In the genomic region with DNA sequence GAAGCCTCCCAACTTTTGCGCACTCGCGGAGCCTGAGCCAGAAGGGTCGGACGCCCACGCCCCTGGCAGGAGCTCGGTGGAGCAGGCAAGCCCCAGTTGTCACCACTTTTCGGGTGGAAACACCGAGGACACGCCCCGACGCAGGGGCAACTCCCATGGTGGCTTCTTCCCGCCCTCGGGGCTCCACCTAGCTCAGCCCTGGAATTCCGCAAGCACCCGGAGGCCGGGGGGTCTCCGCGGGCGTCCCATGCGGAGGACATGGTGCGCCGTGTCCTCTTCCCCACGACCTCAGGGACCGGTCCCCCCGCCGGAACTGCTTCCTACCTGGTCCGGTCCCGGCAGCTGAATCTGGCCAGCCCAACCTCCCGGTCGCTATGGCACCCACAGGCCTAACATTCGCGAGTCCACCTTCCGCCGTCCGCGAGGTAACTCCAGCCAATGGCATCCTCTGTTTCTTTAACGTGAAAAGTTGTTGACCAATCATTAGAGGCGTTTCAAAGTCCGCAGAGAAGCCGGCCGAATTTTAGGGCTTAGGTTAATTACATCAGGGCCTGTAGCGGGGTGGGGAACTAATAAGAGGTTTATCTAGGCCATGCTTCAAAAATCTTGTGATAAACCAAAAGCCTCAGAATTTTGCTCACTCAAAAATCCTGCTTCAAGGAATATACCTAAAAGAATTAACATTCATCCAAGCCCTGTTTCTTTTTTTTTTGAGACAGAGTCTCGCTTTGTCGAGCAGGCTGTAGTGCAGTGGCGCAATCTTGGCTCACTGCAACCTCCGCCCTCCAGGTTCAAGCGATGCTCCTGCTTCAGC, we compare ENCODE assay signal across 8 cellular contexts. TPM values are rescaled to one million over a fixed set of nuclear protein-coding genes. Genes with fewer than 3 reads are reported as not detected.
DNase-seq lines count a peak whose midpoint lies in the region; ATAC-seq and TF ChIP-seq lines count a peak whose summit lies in the region.

A gene with protein sequence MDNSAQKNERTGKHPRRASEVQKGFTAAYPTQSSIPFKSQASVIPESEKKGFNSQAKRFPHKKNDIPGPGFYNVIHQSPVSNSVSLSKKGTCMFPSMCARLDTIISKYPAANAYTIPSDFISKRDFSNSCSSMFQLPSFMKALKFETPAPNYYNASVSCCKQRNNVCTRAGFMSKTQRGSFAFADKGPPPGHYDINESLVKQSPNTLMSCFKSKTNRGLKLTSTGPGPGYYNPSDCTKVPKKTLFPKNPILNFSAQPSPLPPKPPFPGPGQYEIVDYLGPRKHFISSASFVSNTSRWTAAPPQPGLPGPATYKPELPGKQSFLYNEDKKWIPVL (minus strand): TSS at position 433 of the 814 bp plus-strand sequence. CDS start 12,394 bp downstream, outside the sequence.

- TF ChIP-seq POLR2A in GM15510 (IDR thresholded peaks at IDR 0.05; ENCODE audit: borderline replicate concordance, extremely low read depth, insufficient read length) = peak; percentile 40
- peak; percentile 12 for TF ChIP-seq POLR2A in NB4 (IDR thresholded peaks at IDR 0.05; ENCODE audit: extremely low read depth, insufficient read length)
- TF ChIP-seq POLR2A in ovary (IDR thresholded peaks at IDR 0.05) = no peak
- peak; percentile 60 to 73 for TF ChIP-seq POLR2A in thyroid gland (IDR thresholded peaks at IDR 0.05)

- intact Hi-C loops in ovary (cut with DNase I) = loop anchor here in 1 of 4 donors (5.0 kb wide), 1 partner anchor 1384 kb away; no protein-coding TSS in a partner anchor
- intact Hi-C loops in thyroid gland (cut with DNase I) = loop anchor here (10.0 kb wide), 1 partner anchor 221 kb away; no protein-coding TSS in a partner anchor

- TF ChIP-seq EP300 in ovary (IDR thresholded peaks at IDR 0.05) = no peak

- no peak for ATAC-seq in GM18873 (IDR thresholded peaks at IDR 0.05; ENCODE audit: low FRiP score, unreplicated experiment)

- H3K4me3 ChIP-seq in NB4 (ENCODE audit: low read depth, low read length) (peak within 1 kb of the TSS; percentile 74), adipocyte (ENCODE audit: low read length) (peak within 1 kb of the TSS; percentile 90), cardiac muscle cell (peak within 1 kb of the TSS; percentile 47), ovary (peak within 1 kb of the TSS; percentile 43), thyroid gland (replicated peaks in 1 of 3) (peak within 1 kb of the TSS; percentile 8 to 68 (median 49))

- H3K9me3 ChIP-seq in adipocyte (ENCODE audit: control insufficient read depth, low read length) (no peaks in the 10 kb centered on the region), cardiac muscle cell (ENCODE audit: low read depth) (no peaks in the 10 kb centered on the region), ovary (no peaks in the 10 kb centered on the region), thyroid gland (no peaks in the 10 kb centered on the region)

- H3K27ac ChIP-seq in cardiac muscle cell (no peak within 1 kb of the TSS), ovary (no peak within 1 kb of the TSS), thyroid gland (peak within 1 kb of the TSS; percentile 19 to 78 (median 61))

- WGBS in ovary, 3 donors = 5% methylated on average over 47 to 48 of the region's 48 CpGs
- 6 to 10% methylated on average over 26 to 44 of the region's 48 CpGs for WGBS in thyroid gland, 2 donors

- H3K4me1 ChIP-seq in adipocyte (ENCODE audit: control insufficient read depth, insufficient read depth, low read length) (peaks cover 35% of the 10 kb centered on the region), cardiac muscle cell (ENCODE audit: low read depth) (peaks cover 4% of the 10 kb centered on the region), ovary (ENCODE audit: insufficient read depth) (peaks cover 2% of the 10 kb centered on the region), thyroid gland (peaks cover 26 to 33% of the 10 kb centered on the region in 2 donors)

- DNase-seq in NB4 (ENCODE audit: low read depth) (peak; percentile 88), T follicular helper cell (ENCODE audit: low read depth) (peak; percentile 53), adipocyte (ENCODE audit: low read depth) (peak; percentile 89), cardiac muscle cell (ENCODE audit: low read depth in 1 of 2, low spot score in 1 of 2) (peak; percentile 86 to 87), ovary (peak; percentile 76 to 85 (median 81)), thyroid gland (peak; percentile 92 to 93)

- H3K36me3 ChIP-seq in adipocyte (ENCODE audit: control insufficient read depth, insufficient read depth, low read length, severe bottlenecking) (no peaks in the 10 kb centered on the region), cardiac muscle cell (no peaks in the 10 kb centered on the region), ovary (no peaks in the 10 kb centered on the region), thyroid gland (no peaks in the 10 kb centered on the region)

- TF ChIP-seq CTCF in NB4 (IDR thresholded peaks at IDR 0.05; ENCODE audit: low read depth, low read length) = no peak
- no peak for TF ChIP-seq CTCF in cardiac muscle cell (IDR thresholded peaks at IDR 0.05; ENCODE audit: low read depth, low read length)
- TF ChIP-seq CTCF in ovary (IDR thresholded peaks at IDR 0.05) = no peak
- TF ChIP-seq CTCF in thyroid gland (IDR thresholded peaks at IDR 0.05) = no peak

- H3K27me3 ChIP-seq in adipocyte (replicated peaks; ENCODE audit: control insufficient read depth, insufficient read depth, low read length) (no peaks in the 10 kb centered on the region), cardiac muscle cell (no peaks in the 10 kb centered on the region), ovary (no peaks in the 10 kb centered on the region), thyroid gland (no peaks in the 10 kb centered on the region)

- peak within 1 kb of the TSS; percentile 86 for H3K9ac ChIP-seq in adipocyte (ENCODE audit: low read length)

RNA-seq across cellular contexts. Expression of the gene that starts here (rescaled TPM):
- total RNA-seq in cardiac muscle cell = 5.7 and 10.7 TPM in 2 replicates
- polyA plus RNA-seq in cardiac muscle cell = 9.9 and 17.7 TPM in 2 replicates
- 10 to 100 TPM in 1 of 7 donors, 1 to 10 TPM in 6; 5.4 to 12.6 (median 7.3) TPM for total RNA-seq in ovary
- polyA plus RNA-seq in ovary = 1 to 10 TPM; 4.5 to 9.0 TPM
- total RNA-seq in thyroid gland = 1 to 10 TPM; 5.2 to 8.9 (median 7.0) TPM

Comparison
In these comparisons a context has a peak if more than half of its experiments do, and no peak if none do; other contexts are left out.
1. H3K27ac ChIP-seq: peak in thyroid gland (3 of 3); none in cardiac muscle cell (single experiment) and ovary (0 of 2).
2. Peak in every context shown above with its lines, with median percentiles within 50 percentile points of each other: DNase-seq and H3K4me3 ChIP-seq.